In genomic region chr13:32581177-32581786, GRCh38 we compare ENCODE assay signal across 8 cellular contexts. TPM values are rescaled to one million over a fixed set of nuclear protein-coding genes. Genes with fewer than 3 reads are reported as not detected.
DNase-seq lines count a peak whose midpoint lies in the region; ATAC-seq and TF ChIP-seq lines count a peak whose summit lies in the region.

No MANE protein-coding gene starts in this region.

- H3K27ac ChIP-seq in DOHH2 (ENCODE audit: low read depth, low read length) (no peak overlapping the region), MM.1S (ENCODE audit: low read length) (no peak overlapping the region)

- H3K4me1 Mint-ChIP-seq in MCF 10A (ENCODE audit: insufficient read depth, unreplicated experiment), result peaks cover 8% of the 10 kb centered on the region

- H2AFZ ChIP-seq in MM.1S (ENCODE audit: low read length), result no peak overlapping the region

- H3K4me1 ChIP-seq in DOHH2 (ENCODE audit: control insufficient read depth, low read length), result peaks cover 8% of the 10 kb centered on the region
- H3K4me1 ChIP-seq in MM.1S (ENCODE audit: low read length), result no peaks in the 10 kb centered on the region

- H3K27ac Mint-ChIP-seq in MCF 10A (ENCODE audit: low read depth, unreplicated experiment), result no peak overlapping the region

- H3F3A ChIP-seq in DOHH2 (ENCODE audit: control insufficient read depth, insufficient read depth) (no peaks in the 10 kb centered on the region), MM.1S (ENCODE audit: insufficient read depth, low read length) (no peaks in the 10 kb centered on the region)

- H3K36me3 ChIP-seq in DOHH2 (ENCODE audit: control insufficient read depth, low read length) (no peaks in the 10 kb centered on the region), MM.1S (replicated peaks; ENCODE audit: insufficient read depth, low read length) (no peaks in the 10 kb centered on the region)

- H3K9me3 ChIP-seq in DOHH2 (ENCODE audit: control insufficient read depth, insufficient read depth, low read length) (peaks cover 16% of the 10 kb centered on the region), MM.1S (replicated peaks; ENCODE audit: insufficient read depth, low read length) (no peaks in the 10 kb centered on the region)

- TF ChIP-seq CTCF in DOHH2 (IDR thresholded peaks at IDR 0.05; ENCODE audit: low read depth, low read length, poor library complexity, severe bottlenecking) (peak; percentile 71), MM.1S (IDR thresholded peaks at IDR 0.05; ENCODE audit: low read length) (peak; percentile 37), MCF 10A (IDR thresholded peaks at IDR 0.05; ENCODE audit: unreplicated experiment) (peak; percentile 36)

- no peak overlapping the region for H3K4me3 Mint-ChIP-seq in MCF 10A (ENCODE audit: unreplicated experiment)

- CTCF ChIA-PET in MCF 10A (lab: Yijun Ruan, JAX), result interaction anchor here (0.6 to 3.4 kb wide), 46 partner anchors 11 to 1044 kb away, joined by 3 to 31 read pairs (median 4); no protein-coding TSS in a partner anchor

- H3K36me3 Mint-ChIP-seq in MCF 10A (ENCODE audit: insufficient read depth, unreplicated experiment), result no peaks in the 10 kb centered on the region

- H3K27me3 ChIP-seq in DOHH2 (ENCODE audit: control insufficient read depth, low read length) (no peaks in the 10 kb centered on the region), MM.1S (replicated peaks; ENCODE audit: insufficient read depth, low read length) (no peaks in the 10 kb centered on the region)

- intact Hi-C loops in MCF 10A (cut with micrococcal nuclease), result loop anchor here (10.0 kb wide), 1 partner anchor 644 kb away; no protein-coding TSS in a partner anchor

- peaks cover 10% of the 10 kb centered on the region for H3K9me3 Mint-ChIP-seq in MCF 10A (ENCODE audit: unreplicated experiment)

- peak; percentile 26 for DNase-seq in MM.1S
- peak; percentile 27 for DNase-seq in MCF 10A (ENCODE audit: unreplicated experiment)
- peak; percentile 42 for DNase-seq in myocyte (ENCODE audit: low read depth)
- DNase-seq in iPS-NIHi7 (ENCODE audit: extremely low spot score), result no peak
- DNase-seq in NCI-H187 treated with DMSO at 0.1 percent for 48 hours (lab: John Stamatoyannopoulos, UW), result no peak

- H3K79me2 ChIP-seq in DOHH2 (ENCODE audit: control insufficient read depth, low read length) (no peaks in the 10 kb centered on the region), MM.1S (ENCODE audit: low read length) (no peaks in the 10 kb centered on the region)

- no peak for ATAC-seq in HG02981 (IDR thresholded peaks at IDR 0.05; ENCODE audit: unreplicated experiment)
- no peak for ATAC-seq in HG03135 (IDR thresholded peaks at IDR 0.05; ENCODE audit: unreplicated experiment)

- BruUV-seq in MCF 10A (replicated peaks; lab: Mats Ljungman, UMichigan), result no TSS peak

- no peaks in the 10 kb centered on the region for H3K27me3 Mint-ChIP-seq in MCF 10A (ENCODE audit: insufficient read depth, unreplicated experiment)

- H3K4me3 ChIP-seq in DOHH2 (ENCODE audit: low read length) (no peak overlapping the region), MM.1S (ENCODE audit: low read length) (no peak overlapping the region)

- no peaks in the 10 kb centered on the region for H3K9me2 ChIP-seq in DOHH2 (replicated peaks; ENCODE audit: control insufficient read depth, low read length)
- H3K9me2 ChIP-seq in MM.1S (replicated peaks; ENCODE audit: insufficient read depth, low read length), result no peaks in the 10 kb centered on the region

- H3K4me2 ChIP-seq in DOHH2 (ENCODE audit: low read length), result no peak overlapping the region
- no peak overlapping the region for H3K4me2 ChIP-seq in MM.1S (ENCODE audit: low read depth, low read length)

- POLR2A ChIA-PET in MCF 10A (lab: Yijun Ruan, JAX), result interaction anchor here (0.7 to 2.0 kb wide), 4 partner anchors 19 to 672 kb away, joined by 3 to 14 read pairs (median 3); no protein-coding TSS in a partner anchor

- H4K20me1 ChIP-seq in DOHH2 (ENCODE audit: control insufficient read depth, insufficient read depth, low read depth, low read length) (no peaks in the 10 kb centered on the region), MM.1S (ENCODE audit: insufficient read depth, low read length) (no peaks in the 10 kb centered on the region)

- no peak overlapping the region for H3K9ac ChIP-seq in MM.1S (ENCODE audit: low read length)

RNA-seq across cellular contexts. Expression of gene PDS5B, which starts 5.0 kb away (rescaled TPM):
- total RNA-seq in MCF 10A (2022) (25.4 and 29.6 TPM in 2 replicates), myocyte (11.7 and 15.0 TPM in 2 replicates)
- 8.2 TPM for polyA plus RNA-seq in myocyte (2012)

RNA-seq across cellular contexts. Expression of gene N4BP2L2, which starts 42.7 kb away (rescaled TPM):
- 113 and 132 TPM in 2 replicates for total RNA-seq in MCF 10A (2022)
- total RNA-seq in myocyte, result 218 and 400 TPM in 2 replicates
- polyA plus RNA-seq in myocyte (2012), result 41.5 TPM

Comparison
In these comparisons a context has a peak if more than half of its experiments do, and no peak if none do; other contexts are left out.
1. DNase-seq: peak in MM.1S (single experiment), MCF 10A (single experiment) and myocyte (single experiment); none in iPS-NIHi7 (single experiment) and NCI-H187 treated with DMSO at 0.1 percent for 48 hours (single experiment).
2. Peak in every context shown above with its lines, with median percentiles within 50 percentile points of each other: CTCF ChIP-seq.